Comparison of ENCODE assay signal across 14 cellular contexts in genomic region chr22:45248832-45249561, GRCh38. TPM values are rescaled to one million over a fixed set of nuclear protein-coding genes. Genes with fewer than 3 reads are reported as not detected.
A peak's percentile ranks its signal among the peaks of the same experiment; 100 is the strongest.
DNase-seq lines count a peak whose midpoint lies in the region; ATAC-seq and TF ChIP-seq lines count a peak whose summit lies in the region.
"Had no signal": no experiment of that assay in that cellular context is flagged by ENCODE, and none has a peak within 500 bp of the region (broad histone marks: within the 10 kb centered on the region; RNA-seq: fewer than 3 reads in every experiment).

No MANE protein-coding gene starts in this region.

- H3K4me2 ChIP-seq in mesenchymal stem cell (ENCODE audit: low read length, poor library complexity, severe bottlenecking): no peak overlapping the region

- H3K27me3 ChIP-seq in mesenchymal stem cell (ENCODE audit: control insufficient read depth in 1 of 2, insufficient read depth in 1 of 2, low read length in 2 of 2) (no peaks in the 10 kb centered on the region), psoas muscle (ENCODE audit: insufficient read depth in 3 of 3, low read length in 2 of 3) (no peaks in the 10 kb centered on the region)

- intact Hi-C loops in psoas muscle (cut with DNase I): no loop called here

- H3K27ac ChIP-seq in mesenchymal stem cell (ENCODE audit: low read length, poor library complexity, severe bottlenecking): no peak overlapping the region
- no peak overlapping the region for H3K27ac ChIP-seq in psoas muscle
- H3K27ac ChIP-seq in caudate nucleus (ENCODE audit: low read depth, low read length): no peak overlapping the region

- no peak overlapping the region for H2BK5ac ChIP-seq in mesenchymal stem cell (ENCODE audit: low read depth, low read length, poor library complexity, severe bottlenecking)

- no peak overlapping the region for H3K4ac ChIP-seq in mesenchymal stem cell (ENCODE audit: low read depth in 1 of 2, low read length in 2 of 2)

- H3K36me3 ChIP-seq in mesenchymal stem cell (ENCODE audit: control insufficient read depth in 1 of 2, insufficient read depth in 2 of 2, low read depth in 1 of 2, low read length in 2 of 2): no peaks in the 10 kb centered on the region
- H3K36me3 ChIP-seq in psoas muscle (ENCODE audit: insufficient read depth in 1 of 2, low read depth in 1 of 2): no peaks in the 10 kb centered on the region

- DNase-seq in NCI-H526 treated with DMSO at 0.1 percent for 48 hours (lab: John Stamatoyannopoulos, UW) (peak; percentile 12), mesenchymal stem cell (no peak), psoas muscle (no peak), DMS53 (lab: John Stamatoyannopoulos, UW) (no peak), activated T-cell treated with anti-CD3 and anti-CD28 coated beads for 4 hours (no peak), caudate nucleus (lab: John Stamatoyannopoulos, UW) (no peak)
- DNase-seq: activated CD4-positive, alpha-beta memory T cell treated with anti-CD3 and anti-CD28 coated beads, Interleukin-2, amount 10 ng/mL, durations not matched to agents 7 days and 5 days; HFFc6; NCI-H1048; stimulated activated CD4-positive, alpha-beta T cell treated with anti-CD3 and anti-CD28 coated beads, Interleukin-4, amount 100 ng/mL, for 4 hours had no signal

- peak overlapping the region; percentile 2 for H4K91ac ChIP-seq in mesenchymal stem cell (ENCODE audit: low read length)

- no peak overlapping the region for H2AFZ ChIP-seq in mesenchymal stem cell (ENCODE audit: low read depth, low read length)

- no peak overlapping the region for H3K4me3 ChIP-seq in mesenchymal stem cell (ENCODE audit: insufficient read depth in 1 of 2, low read depth in 1 of 2, low read length in 2 of 2)
- no peak overlapping the region for H3K4me3 ChIP-seq in psoas muscle

- H3K4me1 ChIP-seq in mesenchymal stem cell (ENCODE audit: control insufficient read depth, insufficient read depth, low read depth, low read length) (peaks cover 17% of the 10 kb centered on the region), psoas muscle (no peaks in the 10 kb centered on the region)

- TF ChIP-seq CTCF in psoas muscle (IDR thresholded peaks at IDR 0.05): no peak

- no peaks in the 10 kb centered on the region for H3K79me1 ChIP-seq in mesenchymal stem cell (replicated peaks; ENCODE audit: low read length, poor library complexity, severe bottlenecking)

- no peak overlapping the region for H3K9ac ChIP-seq in mesenchymal stem cell (ENCODE audit: low read length)

- no peak overlapping the region for H2BK120ac ChIP-seq in mesenchymal stem cell (ENCODE audit: low read depth, low read length)

- no peak overlapping the region for H3K18ac ChIP-seq in mesenchymal stem cell (ENCODE audit: low read depth in 1 of 2, low read length in 2 of 2)

- no peak overlapping the region for H4K8ac ChIP-seq in mesenchymal stem cell (ENCODE audit: low read length)

- WGBS in mesenchymal stem cell: 84% methylated on average over 7 of the region's 8 CpGs
- WGBS in psoas muscle, 3 donors: 68 to 77% (median 73%) methylated on average over 8 of the region's 8 CpGs

- no peaks in the 10 kb centered on the region for H3K9me3 ChIP-seq in mesenchymal stem cell (ENCODE audit: control insufficient read depth, low read length)
- no peaks in the 10 kb centered on the region for H3K9me3 ChIP-seq in psoas muscle

- H2AK5ac ChIP-seq in mesenchymal stem cell (ENCODE audit: low read length, severe bottlenecking): peak overlapping the region; percentile 86

- peak overlapping the region in 1 of 2 experiments; percentile 75 for H2BK12ac ChIP-seq in mesenchymal stem cell (ENCODE audit: low read length in 2 of 2)

- ATAC-seq in GM18520 (IDR thresholded peaks at IDR 0.05; ENCODE audit: unreplicated experiment) (peak; percentile 73), GM21786 (IDR thresholded peaks at IDR 0.05; ENCODE audit: unreplicated experiment) (peak; percentile 65), psoas muscle (no peak)

- H3K14ac ChIP-seq in mesenchymal stem cell (ENCODE audit: low read length in 2 of 2): no peak overlapping the region

- H3K23ac ChIP-seq in mesenchymal stem cell (ENCODE audit: low read length in 2 of 2): no peak overlapping the region

- peak overlapping the region; percentile 54 for H2BK15ac ChIP-seq in mesenchymal stem cell (ENCODE audit: low read depth, poor library complexity, severe bottlenecking)

RNA-seq across cellular contexts. Expression of gene KIAA0930, which starts 8.3 kb away (rescaled TPM):
- 99.4 TPM for polyA plus RNA-seq in mesenchymal stem cell (2013, experiment 1 of 2)
- polyA plus RNA-seq in mesenchymal stem cell (2013, experiment 2 of 2): 104 TPM
- total RNA-seq in psoas muscle: 10 to 100 TPM; 21.3 to 51.1 (median 28.0) TPM
- polyA plus RNA-seq in psoas muscle: 10 to 100 TPM; 13.2 to 24.9 (median 15.3) TPM

RNA-seq across cellular contexts. Expression of gene UPK3A, which starts 35.8 kb away (rescaled TPM):
- not detected for polyA plus RNA-seq in mesenchymal stem cell (2013, experiment 1 of 2)
- polyA plus RNA-seq in mesenchymal stem cell (2013, experiment 2 of 2): not detected
- total RNA-seq in psoas muscle: 1 to 10 TPM; 1.1 to 3.9 (median 2.1) TPM
- polyA plus RNA-seq in psoas muscle: 10 to 100 TPM in 1 of 3 donors, 1 to 10 TPM in 1, under 1 TPM in 1; 0.93 to 11.7 (median 5.0) TPM
- total RNA-seq: activated CD4-positive, alpha-beta memory T cell treated with anti-CD3 and anti-CD28 coated beads, Interleukin-2, amount 10 ng/mL, durations not matched to agents 7 days and 5 days; HFFc6; natural killer cell treated with Interleukin-12 subunit alpha and Interleukin-12 subunit beta and Interleukin-15 and Interleukin-18, amount 100 ng/mL, for 72 hours; RPMI7951 had no signal

Comparison
In these comparisons a context has a peak if more than half of its experiments do, and no peak if none do; other contexts are left out.
1. ATAC-seq: peak in GM18520 (single experiment) and GM21786 (single experiment); none in psoas muscle (0 of 4).